In genomic region chr12:66129934-66130266, GRCh38 we compare ENCODE assay signal across 8 cellular contexts. TPM values are rescaled to one million over a fixed set of nuclear protein-coding genes. Genes with fewer than 3 reads are reported as not detected.
DNase-seq lines count a peak whose midpoint lies in the region; ATAC-seq and TF ChIP-seq lines count a peak whose summit lies in the region.

No MANE protein-coding gene starts in this region.

- H3K27me3 Mint-ChIP-seq in natural killer cell (ENCODE audit: low read depth in 2 of 2): no peaks in the 10 kb centered on the region

- H3K4me1 ChIP-seq in effector memory CD4-positive, alpha-beta T cell (ENCODE audit: control insufficient read depth, insufficient read depth, low read length, poor library complexity, severe bottlenecking): peaks cover 7% of the 10 kb centered on the region

- peaks cover 14% of the 10 kb centered on the region for H3K36me3 Mint-ChIP-seq in natural killer cell

- peak overlapping the region; percentile 79 for H3K27ac ChIP-seq in effector memory CD4-positive, alpha-beta T cell (ENCODE audit: insufficient read depth, low read length, poor library complexity, severe bottlenecking)

- intact Hi-C loops in natural killer cell (cut with micrococcal nuclease): loop anchor here (2.0 to 10.0 kb wide), 2 partner anchors 39 to 175 kb away; partner anchors contain the start of genes HELB and TMBIM4

- DNase-seq in GM12864 (ENCODE audit: low read depth): no peak
- no peak for DNase-seq in NB4 (ENCODE audit: low read depth)
- DNase-seq in effector memory CD4-positive, alpha-beta T cell: no peak
- DNase-seq in natural killer cell: no peak
- DNase-seq in activated CD4-positive, CD25-positive, alpha-beta regulatory T cell treated with anti-CD3 and anti-CD28 coated beads, Interleukin-2, amount 50 U/mL, for 72 hours: no peak
- no peak for DNase-seq in SHP77 treated with DMSO at 0.1 percent for 48 hours (lab: John Stamatoyannopoulos, UW)

- ATAC-seq in natural killer cell: no peak
- ATAC-seq in HG03139 (IDR thresholded peaks at IDR 0.05; ENCODE audit: unreplicated experiment): no peak
- no peak for ATAC-seq in HG02678 (IDR thresholded peaks at IDR 0.05; ENCODE audit: unreplicated experiment)

- H3K4me3 ChIP-seq in GM12864 (ENCODE audit: low read depth, low read length) (peak overlapping the region; percentile 96), NB4 (ENCODE audit: low read depth, low read length) (peak overlapping the region; percentile 90)
- peak overlapping the region; percentile 72 for H3K4me3 ChIP-seq in effector memory CD4-positive, alpha-beta T cell (ENCODE audit: insufficient read depth, low read depth, low read length, poor library complexity, severe bottlenecking)

- peaks cover 29% of the 10 kb centered on the region for H3K36me3 ChIP-seq in effector memory CD4-positive, alpha-beta T cell (ENCODE audit: control insufficient read depth, insufficient read depth, low read length)

- H3K4me3 Mint-ChIP-seq in natural killer cell: peak overlapping the region; percentile 96

- TF ChIP-seq POLR2A in NB4 (IDR thresholded peaks at IDR 0.05; ENCODE audit: extremely low read depth, insufficient read length): no peak

- peak overlapping the region; percentile 96 to 97 for H3K27ac Mint-ChIP-seq in natural killer cell

- TF ChIP-seq CTCF in GM12864 (IDR thresholded peaks at IDR 0.05; ENCODE audit: low read depth, low read length, missing control alignments): no peak
- TF ChIP-seq CTCF in NB4 (IDR thresholded peaks at IDR 0.05; ENCODE audit: low read depth, low read length): no peak
- no peak for TF ChIP-seq CTCF in natural killer cell (IDR thresholded peaks at IDR 0.05)

- H3K9me3 Mint-ChIP-seq in natural killer cell: no peaks in the 10 kb centered on the region

- H3K4me1 Mint-ChIP-seq in natural killer cell: peaks cover 56 to 64% of the 10 kb centered on the region in 2 donors

- no peaks in the 10 kb centered on the region for H3K27me3 ChIP-seq in effector memory CD4-positive, alpha-beta T cell (replicated peaks; ENCODE audit: control insufficient read depth, insufficient read depth, low read length, poor library complexity, severe bottlenecking)

- H3K9me3 ChIP-seq in effector memory CD4-positive, alpha-beta T cell (ENCODE audit: control insufficient read depth, low read length): no peaks in the 10 kb centered on the region

RNA-seq across cellular contexts. Expression of gene LLPH, which starts 0.7 kb away (rescaled TPM):
- 10 to 100 TPM; 24.9 to 27.3 (median 25.5) TPM for total RNA-seq in natural killer cell

RNA-seq across cellular contexts. Expression of gene TMBIM4, which starts 39.9 kb away (rescaled TPM):
- total RNA-seq in natural killer cell: 10 to 100 TPM; 46.6 to 72.0 (median 63.2) TPM

RNA-seq across cellular contexts. Expression of gene IRAK3, which starts 59.1 kb away (rescaled TPM):
- total RNA-seq in natural killer cell: 1 to 10 TPM; 3.7 to 9.9 (median 9.2) TPM
